Comparison of ENCODE assay signal across 9 cellular contexts in the genomic region with DNA sequence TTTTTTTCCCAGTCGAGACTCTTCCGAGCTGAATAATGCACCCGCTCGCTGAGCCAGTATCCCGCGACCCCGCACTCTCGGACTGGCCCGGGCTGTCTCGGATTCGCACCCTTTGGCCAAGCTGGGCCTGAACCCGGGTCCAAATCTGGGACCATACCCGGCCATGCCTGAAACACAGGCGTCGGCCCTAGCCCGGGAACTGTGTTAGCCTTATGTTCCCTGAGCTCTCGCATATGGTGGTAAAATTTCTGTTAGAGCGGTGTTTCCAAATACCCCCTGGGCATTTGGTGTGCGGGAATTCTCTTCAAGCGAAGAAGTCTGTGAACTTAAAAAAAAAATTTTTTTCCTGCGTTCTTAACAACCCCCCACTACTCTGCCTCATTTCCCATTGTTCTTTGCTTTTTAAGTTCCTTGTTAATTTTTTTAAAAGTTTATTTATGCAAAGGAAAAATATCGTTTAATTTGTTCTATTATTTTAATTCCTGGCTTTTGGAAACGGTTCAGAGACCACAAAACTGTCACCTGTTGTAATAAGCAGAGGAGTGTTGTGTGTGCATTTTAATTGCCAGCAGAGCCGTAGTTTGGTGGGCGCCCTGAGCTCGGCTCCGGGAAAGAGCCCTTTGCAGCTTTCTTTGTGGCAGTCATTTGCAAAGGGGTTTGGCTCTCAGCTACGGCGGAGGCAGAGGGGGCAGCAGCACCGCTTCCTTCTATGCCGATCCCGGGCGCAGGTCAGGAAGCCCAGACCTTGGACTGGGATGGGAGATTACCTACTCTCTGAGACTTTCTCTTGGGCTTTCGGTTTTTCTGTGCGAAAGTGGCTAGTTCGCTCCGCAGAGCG. TPM values are rescaled to one million over a fixed set of nuclear protein-coding genes. Genes with fewer than 3 reads are reported as not detected.
DNase-seq lines count a peak whose midpoint lies in the region; ATAC-seq and TF ChIP-seq lines count a peak whose summit lies in the region.
"Had no signal": no experiment of that assay in that cellular context is flagged by ENCODE, and none has a peak within 500 bp of the region (broad histone marks: within the 10 kb centered on the region; RNA-seq: fewer than 3 reads in every experiment).

No MANE protein-coding gene starts in this region.

- CTCF ChIA-PET in Calu3 (lab: Charles Lee): interaction anchor here (0.5 to 0.6 kb wide), 2 partner anchors 318 to 1020 kb away, joined by 3 to 5 read pairs; no protein-coding TSS in a partner anchor

- peak overlapping the region; percentile 57 for H3K4me3 Mint-ChIP-seq in activated naive CD8-positive, alpha-beta T cell treated with anti-CD3 and anti-CD28 coated beads for 36 hours
- peak overlapping the region; percentile 81 for H3K4me3 Mint-ChIP-seq in type B pancreatic cell
- H3K4me3 Mint-ChIP-seq in Calu3 (ENCODE audit: low read depth, unreplicated experiment): no peak overlapping the region

- TF ChIP-seq CTCF in type B pancreatic cell (conservative IDR thresholded peaks at IDR 0.05) (no peak), Calu3 (IDR thresholded peaks at IDR 0.05; ENCODE audit: unreplicated experiment) (no peak)

- DNase-seq in stimulated activated CD4-positive, alpha-beta T cell treated with anti-CD3 and anti-CD28 coated beads, Interleukin-12 subunit alpha, Interleukin-12 subunit beta, amount 100 ng/mL, for 4 hours: peak; percentile 5
- no peak for DNase-seq in stimulated activated CD4-positive, alpha-beta T cell treated with anti-CD3 and anti-CD28 coated beads, Interleukin-4, amount 100 ng/mL, for 24 hours
- DNase-seq in activated naive CD8-positive, alpha-beta T cell treated with anti-CD3 and anti-CD28 coated beads for 36 hours: peak; percentile 21
- DNase-seq in medulla oblongata (ENCODE audit: extremely low spot score) (peak; percentile 26), type B pancreatic cell (ENCODE audit: extremely low spot score, unreplicated experiment) (no peak), Calu3 (no peak)
- DNase-seq: NCI-H1694 had no signal

- no TSS peak for BruUV-seq in Calu3 (replicated peaks; lab: Mats Ljungman, UMichigan)

- intact Hi-C loops in Calu3 (cut with micrococcal nuclease; ENCODE audit: unreplicated experiment): loop anchor here (2.0 kb wide), 1 partner anchor 28 kb away; no protein-coding TSS in a partner anchor

- H3K27ac Mint-ChIP-seq in activated naive CD8-positive, alpha-beta T cell treated with anti-CD3 and anti-CD28 coated beads for 36 hours: no peak overlapping the region
- H3K27ac Mint-ChIP-seq in type B pancreatic cell (peak overlapping the region; percentile 75), Calu3 (ENCODE audit: unreplicated experiment) (no peak overlapping the region)

- H3K9me3 Mint-ChIP-seq in activated naive CD8-positive, alpha-beta T cell treated with anti-CD3 and anti-CD28 coated beads for 36 hours: no peaks in the 10 kb centered on the region
- H3K9me3 Mint-ChIP-seq in type B pancreatic cell: no peaks in the 10 kb centered on the region
- no peaks in the 10 kb centered on the region for H3K9me3 Mint-ChIP-seq in Calu3 (ENCODE audit: low read depth, unreplicated experiment)

- ATAC-seq in HG02678 (IDR thresholded peaks at IDR 0.05; ENCODE audit: unreplicated experiment) (no peak), GM19397 (IDR thresholded peaks at IDR 0.05; ENCODE audit: unreplicated experiment) (no peak)

- H3K4me1 Mint-ChIP-seq in activated naive CD8-positive, alpha-beta T cell treated with anti-CD3 and anti-CD28 coated beads for 36 hours: peaks cover 32% of the 10 kb centered on the region
- H3K4me1 Mint-ChIP-seq in type B pancreatic cell (ENCODE audit: unreplicated experiment) (peaks cover 22% of the 10 kb centered on the region), Calu3 (ENCODE audit: low read depth, unreplicated experiment) (no peaks in the 10 kb centered on the region)

- H3K36me3 Mint-ChIP-seq in activated naive CD8-positive, alpha-beta T cell treated with anti-CD3 and anti-CD28 coated beads for 36 hours: no peaks in the 10 kb centered on the region
- H3K36me3 Mint-ChIP-seq in type B pancreatic cell (no peaks in the 10 kb centered on the region), Calu3 (ENCODE audit: insufficient read depth, unreplicated experiment) (peaks cover 18% of the 10 kb centered on the region)

- peaks cover 36% of the 10 kb centered on the region for H3K27me3 Mint-ChIP-seq in activated naive CD8-positive, alpha-beta T cell treated with anti-CD3 and anti-CD28 coated beads for 36 hours
- H3K27me3 Mint-ChIP-seq in type B pancreatic cell (peaks cover 22% of the 10 kb centered on the region), Calu3 (ENCODE audit: unreplicated experiment) (no peaks in the 10 kb centered on the region)

RNA-seq across cellular contexts. Expression of gene RNF220, which starts 3.3 kb away (rescaled TPM):
- 100 to 1,000 TPM in 1 of 2 experiments, 10 to 100 TPM in 1; 99.0 to 108 TPM for total RNA-seq in activated naive CD8-positive, alpha-beta T cell treated with anti-CD3 and anti-CD28 coated beads for 36 hours
- 87.1 and 101 TPM in 2 replicates for total RNA-seq in type B pancreatic cell (ENCODE audit: low replicate concordance)
- total RNA-seq in Calu3 (2022): 65.7 and 68.7 TPM in 2 replicates

RNA-seq across cellular contexts. Expression of gene ERI3, which starts 53.3 kb away (rescaled TPM):
- 10 to 100 TPM; 47.3 to 48.2 TPM for total RNA-seq in activated naive CD8-positive, alpha-beta T cell treated with anti-CD3 and anti-CD28 coated beads for 36 hours
- total RNA-seq in type B pancreatic cell (ENCODE audit: low replicate concordance) (54.7 and 72.7 TPM in 2 replicates), Calu3 (2022) (65.9 and 71.4 TPM in 2 replicates)

Comparison
In these comparisons a context has a peak if more than half of its experiments do, and no peak if none do; other contexts are left out.
1. DNase-seq: peak in stimulated activated CD4-positive, alpha-beta T cell treated with anti-CD3 and anti-CD28 coated beads, Interleukin-12 subunit alpha, Interleukin-12 subunit beta, amount 100 ng/mL, for 4 hours (single experiment), activated naive CD8-positive, alpha-beta T cell treated with anti-CD3 and anti-CD28 coated beads for 36 hours (single experiment) and medulla oblongata (single experiment); none in stimulated activated CD4-positive, alpha-beta T cell treated with anti-CD3 and anti-CD28 coated beads, Interleukin-4, amount 100 ng/mL, for 24 hours (single experiment), type B pancreatic cell (single experiment) and Calu3 (single experiment).